In the genomic region with DNA sequence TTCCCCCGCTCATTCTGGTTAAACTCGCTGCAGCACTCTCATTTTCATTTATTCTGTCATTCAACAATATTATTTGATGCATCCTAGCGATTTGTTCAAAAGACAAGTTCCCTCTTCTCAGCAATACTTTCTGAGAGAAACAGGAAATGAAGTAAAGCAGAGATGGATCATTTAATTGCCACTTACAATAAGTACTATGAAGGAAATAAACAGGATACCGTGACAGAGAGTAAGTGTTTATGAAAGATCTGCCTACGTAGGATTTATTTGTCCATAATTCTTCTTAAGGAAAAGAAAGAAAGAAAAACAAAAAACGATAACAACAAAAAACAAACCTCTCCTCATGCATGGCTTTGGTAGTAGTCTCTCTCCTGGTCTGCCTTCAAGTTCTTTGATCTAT, we compare ENCODE assay signal across 19 cellular contexts.
DNase-seq lines count a peak whose midpoint lies in the region; ATAC-seq, FAIRE-seq and TF ChIP-seq lines count a peak whose summit lies in the region.
"Had no signal": no experiment of that assay in that cellular context is flagged by ENCODE, and none has a peak within 500 bp of the region (broad histone marks: within the 10 kb centered on the region; RNA-seq: fewer than 3 reads in every experiment).

No MANE protein-coding gene starts in this region.

- no peak overlapping the region for H3K4me3 Mint-ChIP-seq in osteocyte (ENCODE audit: unreplicated experiment)
- no peak overlapping the region for H3K4me3 Mint-ChIP-seq in activated CD8-positive, alpha-beta memory T cell treated with anti-CD3 and anti-CD28 coated beads, Interleukin-2, amount 10 ng/mL, durations not matched to agents 7 days and 5 days
- H3K4me3 Mint-ChIP-seq: CD14-positive monocyte had no signal

- no peak overlapping the region for H3K23ac ChIP-seq in H1 (ENCODE audit: insufficient read length)

- H2BK120ac ChIP-seq in H1 (replicated peaks; ENCODE audit: low read depth, low read length): peak overlapping the region; percentile 67

- no peak overlapping the region for H4K5ac ChIP-seq in H1 (ENCODE audit: insufficient read length, low read depth, low read length)

- H3K9me3 Mint-ChIP-seq in osteocyte (ENCODE audit: unreplicated experiment): no peaks in the 10 kb centered on the region
- peaks cover 5% of the 10 kb centered on the region for H3K9me3 Mint-ChIP-seq in activated CD8-positive, alpha-beta memory T cell treated with anti-CD3 and anti-CD28 coated beads, Interleukin-2, amount 10 ng/mL, durations not matched to agents 7 days and 5 days (ENCODE audit: low read depth)

- no peak for TF ChIP-seq EP300 in H1 (IDR thresholded peaks at IDR 0.05; ENCODE audit: borderline replicate concordance in 1 of 2, low read depth in 2 of 2, low read length in 2 of 2)

- intact Hi-C loops in OCI-LY7 (cut with micrococcal nuclease; ENCODE audit: unreplicated experiment): no loop called here

- no peak for TF ChIP-seq RAD21 in H1 (IDR thresholded peaks at IDR 0.05 in 1 of 2, conservative IDR thresholded peaks at IDR 0.05 in 1 of 2; ENCODE audit: low read depth in 2 of 2, low read length in 2 of 2)

- POLR2A ChIA-PET in OCI-LY7 (lab: Charles Lee): no interaction called here
- POLR2A ChIA-PET in H1 (lab: Charles Lee; ENCODE audit: partially characterized antibody): no interaction called here

- no peak for FAIRE-seq in H1 (lab: Jason Lieb, UNC)
- FAIRE-seq: GM12891, K562 had no signal

- H3K4me1 ChIP-seq in OCI-LY7 (ENCODE audit: insufficient read depth, low read length, poor library complexity, severe bottlenecking): peaks cover 3% of the 10 kb centered on the region
- peaks cover 0 to 19% (median 7%) of the 10 kb centered on the region in 4 experiments; a peak in 5 of 7 replicates for H3K4me1 ChIP-seq in H1 (replicated peaks in 1 of 4; ENCODE audit: control insufficient read depth in 3 of 4, insufficient read depth in 4 of 4, low read length in 3 of 4)

- H2BK12ac ChIP-seq in H1 (ENCODE audit: low read depth, low read length): 0 out of 2 replicates have a peak overlapping the region, but pooled peaks have one; percentile 31

- CTCF ChIA-PET in OCI-LY7 (lab: Charles Lee; ENCODE audit: unreplicated experiment) (no interaction called here), H1 (lab: Charles Lee; ENCODE audit: partially characterized antibody) (no interaction called here)
- CTCF ChIA-PET in activated CD8-positive, alpha-beta memory T cell treated with anti-CD3 and anti-CD28 coated beads, Interleukin-2, amount 10 ng/mL, durations not matched to agents 7 days and 5 days (lab: Charles Lee): no interaction called here

- no peak overlapping the region for H2BK20ac ChIP-seq in H1 (ENCODE audit: low read length)

- TF ChIP-seq POLR2A in H1 (IDR thresholded peaks at IDR 0.05; ENCODE audit: control extremely low read depth in 1 of 2, low read depth in 2 of 2, low read length in 2 of 2): no peak

- no peak overlapping the region for H3K18ac ChIP-seq in H1 (ENCODE audit: extremely low read depth, low read length)

- H3K4me1 Mint-ChIP-seq in osteocyte (ENCODE audit: unreplicated experiment): peaks cover 45% of the 10 kb centered on the region
- H3K4me1 Mint-ChIP-seq in activated CD8-positive, alpha-beta memory T cell treated with anti-CD3 and anti-CD28 coated beads, Interleukin-2, amount 10 ng/mL, durations not matched to agents 7 days and 5 days: no peaks in the 10 kb centered on the region

- H3K14ac ChIP-seq in H1 (ENCODE audit: insufficient read length): no peak overlapping the region

- H2AFZ ChIP-seq in OCI-LY7 (ENCODE audit: low read length) (peak overlapping the region; percentile 59), H1 (ENCODE audit: low read length) (no peak overlapping the region)

- no peak overlapping the region for H3K56ac ChIP-seq in H1 (replicated peaks; ENCODE audit: insufficient read length, low read depth, low read length)

- H3K27ac ChIP-seq in OCI-LY7 (ENCODE audit: low read depth, low read length, poor library complexity, severe bottlenecking) (no peak overlapping the region), H1 (ENCODE audit: low read depth, low read length) (no peak overlapping the region)
- H3K27ac ChIP-seq: 22Rv1 had no signal

- H3K79me1 ChIP-seq in H1 (ENCODE audit: low read depth, low read length): no peaks in the 10 kb centered on the region

- H4K91ac ChIP-seq in H1 (replicated peaks; ENCODE audit: insufficient read length, low read length): peak overlapping the region; percentile 34

- H3K36me3 Mint-ChIP-seq in osteocyte (ENCODE audit: unreplicated experiment): no peaks in the 10 kb centered on the region
- no peaks in the 10 kb centered on the region for H3K36me3 Mint-ChIP-seq in activated CD8-positive, alpha-beta memory T cell treated with anti-CD3 and anti-CD28 coated beads, Interleukin-2, amount 10 ng/mL, durations not matched to agents 7 days and 5 days
- H3K36me3 Mint-ChIP-seq: CD14-positive monocyte had no signal

- H3K79me2 ChIP-seq in OCI-LY7 (ENCODE audit: insufficient read depth, low read depth, low read length) (no peaks in the 10 kb centered on the region), H1 (ENCODE audit: control insufficient read depth in 1 of 2, insufficient read depth in 2 of 2, low read length in 2 of 2) (no peaks in the 10 kb centered on the region)

- H3K4ac ChIP-seq in H1 (replicated peaks; ENCODE audit: insufficient read length, low read depth, low read length): no peak overlapping the region

- no peak overlapping the region for H2AK5ac ChIP-seq in H1 (ENCODE audit: low read depth, low read length)

- peak; percentile 16 for DNase-seq in DMS153 (lab: John Stamatoyannopoulos, UW)
- DNase-seq in DMS153 treated with DMSO at 0.1 percent for 48 hours (lab: John Stamatoyannopoulos, UW; ENCODE audit: unreplicated experiment): no peak
- no peak for DNase-seq in OCI-LY7 (ENCODE audit: low spot score)
- no peak for DNase-seq in H1 (ENCODE audit: low read depth in 1 of 2, low spot score in 2 of 2)
- no peak for DNase-seq in osteocyte (ENCODE audit: extremely low spot score, unreplicated experiment)
- no peak for DNase-seq in GF-D8 (lab: John Stamatoyannopoulos, UW)
- DNase-seq in activated CD8-positive, alpha-beta memory T cell treated with anti-CD3 and anti-CD28 coated beads, Interleukin-2, amount 10 ng/mL, durations not matched to agents 7 days and 5 days: no peak
- DNase-seq: EL, GOT3, NCI-H1092 treated with DMSO at 0.1 percent for 48 hours, NCI-H146, NCI-H2029 treated with DMSO at 0.1 percent for 48 hours, NCI-H524 had no signal

- no peak for ATAC-seq in activated CD8-positive, alpha-beta memory T cell treated with anti-CD3 and anti-CD28 coated beads, Interleukin-2, amount 10 ng/mL, durations not matched to agents 7 days and 5 days
- no peak for ATAC-seq in GM19463 (IDR thresholded peaks at IDR 0.05; ENCODE audit: unreplicated experiment)
- ATAC-seq: K562, Panc1 had no signal

- no peaks in the 10 kb centered on the region for H3K27me3 Mint-ChIP-seq in osteocyte (ENCODE audit: unreplicated experiment)
- H3K27me3 Mint-ChIP-seq in activated CD8-positive, alpha-beta memory T cell treated with anti-CD3 and anti-CD28 coated beads, Interleukin-2, amount 10 ng/mL, durations not matched to agents 7 days and 5 days: no peaks in the 10 kb centered on the region

- no peaks in the 10 kb centered on the region for H3K23me2 ChIP-seq in H1 (ENCODE audit: low read depth, low read length)

- H3K9ac ChIP-seq in H1 (replicated peaks in 1 of 4; ENCODE audit: extremely low read depth in 1 of 4, low read depth in 3 of 4, low read length in 3 of 4): no peak overlapping the region

- H3K4me3 ChIP-seq in OCI-LY7 (ENCODE audit: low read depth, low read length, poor library complexity, severe bottlenecking) (no peak overlapping the region), H1 (ENCODE audit: extremely low read depth in 1 of 4, insufficient read depth in 2 of 4, low read depth in 3 of 4, low read length in 4 of 4) (no peak overlapping the region)
- H3K4me3 ChIP-seq: K562 had no signal

- no peak overlapping the region for H2BK5ac ChIP-seq in H1 (ENCODE audit: low read depth, low read length)

- H3K4me2 ChIP-seq in OCI-LY7 (ENCODE audit: low read length) (peak overlapping the region; percentile 37; the same call in 1 of the 2 replicates), H1 (ENCODE audit: insufficient read depth in 1 of 2, low read depth in 2 of 2, low read length in 2 of 2) (no peak overlapping the region)

- no peak overlapping the region for H2BK15ac ChIP-seq in H1 (ENCODE audit: low read length)

- BruUV-seq in OCI-LY7 (replicated peaks; lab: Mats Ljungman, UMichigan): no TSS peak

- H3K36me3 ChIP-seq in OCI-LY7 (ENCODE audit: insufficient read depth, low read length) (no peaks in the 10 kb centered on the region), H1 (ENCODE audit: control insufficient read depth in 2 of 4, insufficient read depth in 4 of 4, low read length in 3 of 4) (no peaks in the 10 kb centered on the region)

- H4K20me1 ChIP-seq in OCI-LY7 (ENCODE audit: insufficient read depth, low read length): no peaks in the 10 kb centered on the region
- no peaks in the 10 kb centered on the region for H4K20me1 ChIP-seq in H1 (replicated peaks in 1 of 2; ENCODE audit: control insufficient read depth in 1 of 2, insufficient read depth in 2 of 2, low read length in 2 of 2)

- no peaks in the 10 kb centered on the region for H3K9me2 ChIP-seq in OCI-LY7 (ENCODE audit: insufficient read depth, low read length)

- H3K27ac Mint-ChIP-seq in osteocyte (ENCODE audit: unreplicated experiment): peak overlapping the region; percentile 32
- H3K27ac Mint-ChIP-seq in activated CD8-positive, alpha-beta memory T cell treated with anti-CD3 and anti-CD28 coated beads, Interleukin-2, amount 10 ng/mL, durations not matched to agents 7 days and 5 days: no peak overlapping the region
- H3K27ac Mint-ChIP-seq: CD14-positive monocyte had no signal

- H3K9me3 ChIP-seq in OCI-LY7 (ENCODE audit: low read length) (no peaks in the 10 kb centered on the region), H1 (ENCODE audit: insufficient read depth in 2 of 2, low read depth in 1 of 2, low read length in 1 of 2) (no peaks in the 10 kb centered on the region)

- H3K27me3 ChIP-seq in H1 (replicated peaks in 1 of 4; ENCODE audit: control insufficient read depth in 3 of 4, extremely low read depth in 1 of 4, insufficient read depth in 3 of 4, low read length in 3 of 4): no peaks in the 10 kb centered on the region

- 60% methylated on average over 6 of the region's 6 CpGs; no CpG with 5 or more reads in 1 of the 2 experiments for WGBS in H1 (ENCODE audit: extremely low coverage in 1 of 2, insufficient coverage in 1 of 2, insufficient read length in 1 of 2, insufficient replicate concordance in 2 of 2, low coverage in 1 of 2, low lambda C conversion rate in 2 of 2, missing lambda C conversion rate in 1 of 2), 2 experiments

- TF ChIP-seq CTCF in OCI-LY7 (conservative IDR thresholded peaks at IDR 0.05; ENCODE audit: low read length) (no peak), H1 (IDR thresholded peaks at IDR 0.05; ENCODE audit: control extremely low read depth in 1 of 3, insufficient read depth in 1 of 3, low read depth in 1 of 3, low read length in 3 of 3) (no peak), osteocyte (IDR thresholded peaks at IDR 0.05) (no peak)

- no peak overlapping the region for H4K8ac ChIP-seq in H1 (ENCODE audit: extremely low read depth, insufficient read depth, low read length)

TF ChIP-seq in H1, 55 proteins besides CTCF, POLR2A, EP300 and RAD21:
- TF ChIP-seq CBX5 (IDR thresholded peaks at IDR 0.05; ENCODE audit: low read depth, low read length): no peak
- no peak for TF ChIP-seq SUZ12 (IDR thresholded peaks at IDR 0.05; ENCODE audit: low read length)
